In the genomic region with DNA sequence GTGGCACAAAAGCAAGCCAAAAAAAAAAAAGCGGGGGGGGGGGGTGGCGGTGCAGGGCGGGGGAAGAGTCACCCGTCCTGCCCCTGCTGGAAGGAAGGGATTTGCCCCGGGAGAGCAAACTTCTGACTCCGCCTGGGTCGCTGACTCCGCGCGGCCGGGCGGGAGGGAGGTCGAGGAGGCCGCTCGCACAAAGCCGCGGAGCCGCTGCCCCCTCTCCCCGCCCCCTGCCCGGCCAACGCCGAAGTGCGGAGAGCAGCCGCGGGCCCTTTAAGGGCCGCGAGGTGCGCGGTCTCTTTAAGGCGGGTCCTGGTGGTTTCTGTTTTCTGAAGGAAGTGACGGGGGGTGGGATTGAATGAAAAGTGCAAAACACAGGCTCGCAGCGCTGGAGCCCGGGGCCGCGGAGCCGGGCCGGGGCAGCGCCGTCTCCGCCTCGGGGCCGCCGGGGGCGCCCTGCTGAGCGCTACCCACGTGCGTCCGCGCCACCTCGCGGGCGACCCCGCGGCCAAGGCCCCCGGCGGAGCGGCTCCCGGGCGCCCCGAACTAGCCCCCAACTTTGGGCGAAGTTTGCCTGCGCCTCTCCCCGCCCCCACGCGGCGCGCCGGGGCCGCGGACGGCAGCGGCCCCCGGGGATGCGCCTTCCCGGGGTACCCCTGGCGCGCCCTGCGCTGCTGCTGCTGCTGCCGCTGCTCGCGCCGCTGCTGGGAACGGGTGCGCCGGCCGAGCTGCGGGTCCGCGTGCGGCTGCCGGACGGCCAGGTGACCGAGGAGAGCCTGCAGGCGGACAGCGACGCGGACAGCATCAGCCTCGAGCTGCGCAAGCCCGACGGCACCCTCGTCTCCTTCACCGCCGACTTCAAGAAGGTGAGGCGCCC, we compare ENCODE assay signal across 8 cellular contexts. TPM values are rescaled to one million over a fixed set of nuclear protein-coding genes. Genes with fewer than 3 reads are reported as not detected.
DNase-seq lines count a peak whose midpoint lies in the region; ATAC-seq, FAIRE-seq and TF ChIP-seq lines count a peak whose summit lies in the region.

OAF (plus strand) TSS at position 382 of the 871 bp plus-strand sequence; CDS start at position 630, 248 bp downstream.

- DNase-seq in AG09319 (ENCODE audit: extremely low read depth, low read depth) = peak; percentile 61
- DNase-seq in RCC 7860 (ENCODE audit: low spot score) = peak; percentile 50
- DNase-seq in activated gamma-delta T cell treated with anti-CD3 and anti-CD28 coated beads, Interleukin-2, amount 50 U/mL, for 16 hours (ENCODE audit: low read depth) = peak; percentile 27
- DNase-seq in foreskin melanocyte = peak; percentile 78
- peak; percentile 81 for DNase-seq in neuronal stem cell (ENCODE audit: low spot score)

- no peak within 1 kb of the TSS for H2BK120ac ChIP-seq in neuronal stem cell (ENCODE audit: low read depth, low read length)

- H3K23ac ChIP-seq in neuronal stem cell (ENCODE audit: low read depth, low read length, poor library complexity) = peak within 1 kb of the TSS; percentile 34

- peak within 1 kb of the TSS; percentile 77 for H3K4me2 ChIP-seq in neuronal stem cell (ENCODE audit: insufficient read depth, low read length, poor library complexity, severe bottlenecking)

- H3K27me3 ChIP-seq in neuronal stem cell (ENCODE audit: control insufficient read depth in 3 of 3, insufficient read depth in 3 of 3, low read depth in 1 of 3, low read length in 3 of 3) (peaks cover 3 to 65% (median 6%) of the 10 kb centered on the region in 3 experiments), subcutaneous abdominal adipose tissue (ENCODE audit: control insufficient read depth in 5 of 5, insufficient read depth in 4 of 5, low read length in 5 of 5) (peaks cover 0 to 3% (median 0%) of the 10 kb centered on the region in 5 donors)

- H3K79me1 ChIP-seq in neuronal stem cell (ENCODE audit: low read depth, low read length) = no peaks in the 10 kb centered on the region

- H3K9ac ChIP-seq in neuronal stem cell (ENCODE audit: low read depth, low read length, poor library complexity) (peak within 1 kb of the TSS; percentile 71), subcutaneous abdominal adipose tissue (ENCODE audit: low read length in 5 of 5) (peak within 1 kb of the TSS; percentile 30 to 82 (median 76))

- no peak within 1 kb of the TSS for H2BK12ac ChIP-seq in neuronal stem cell (ENCODE audit: low read length)

- peak within 1 kb of the TSS; percentile 95 for H2AFZ ChIP-seq in neuronal stem cell (ENCODE audit: low read length)

- H3K4me3 ChIP-seq in neuronal stem cell (ENCODE audit: low read length in 2 of 2) (peak within 1 kb of the TSS; percentile 77 to 83), subcutaneous abdominal adipose tissue (ENCODE audit: low read depth in 1 of 5, low read length in 5 of 5) (peak within 1 kb of the TSS; percentile 67 to 85 (median 80))

- no peak within 1 kb of the TSS for H2BK15ac ChIP-seq in neuronal stem cell (ENCODE audit: low read length)

- no peak for FAIRE-seq in RCC 7860 (lab: Jason Lieb, UNC)

- no peak within 1 kb of the TSS for H2BK5ac ChIP-seq in neuronal stem cell (ENCODE audit: low read length)

- WGBS in neuronal stem cell (ENCODE audit: extremely low coverage in 2 of 2, insufficient read length in 2 of 2, insufficient replicate concordance in 1 of 2), 2 donors = no CpG with 5 or more reads among the region's 106 CpGs

- no peak within 1 kb of the TSS for H4K8ac ChIP-seq in neuronal stem cell (ENCODE audit: low read depth, low read length)

- H3K36me3 ChIP-seq in neuronal stem cell (replicated peaks in 1 of 2; ENCODE audit: control insufficient read depth in 2 of 2, insufficient read depth in 2 of 2, low read length in 2 of 2) (peaks cover 0 to 5% of the 10 kb centered on the region in 2 donors), subcutaneous abdominal adipose tissue (ENCODE audit: control insufficient read depth in 5 of 5, insufficient read depth in 5 of 5, low read length in 5 of 5) (peaks cover 0 to 7% (median 3%) of the 10 kb centered on the region in 5 donors)

- H3K18ac ChIP-seq in neuronal stem cell (ENCODE audit: low read length) = peak within 1 kb of the TSS; percentile 89

- TF ChIP-seq CTCF in AG09319 (IDR thresholded peaks at IDR 0.05; ENCODE audit: low read depth, low read length) = no peak

- H3K4ac ChIP-seq in neuronal stem cell (ENCODE audit: low read length) = no peak within 1 kb of the TSS

- H3K4me1 ChIP-seq in neuronal stem cell (ENCODE audit: control insufficient read depth in 2 of 2, insufficient read depth in 1 of 2, low read depth in 1 of 2, low read length in 2 of 2) = peaks cover 15 to 28% of the 10 kb centered on the region in 2 donors
- H3K4me1 ChIP-seq in subcutaneous abdominal adipose tissue (ENCODE audit: control insufficient read depth in 5 of 5, insufficient read depth in 5 of 5, low read length in 5 of 5) = peaks cover 11 to 71% (median 65%) of the 10 kb centered on the region in 5 donors

- no peaks in the 10 kb centered on the region for H3K9me3 ChIP-seq in neuronal stem cell (replicated peaks in 1 of 2; ENCODE audit: control insufficient read depth in 2 of 2, insufficient read depth in 1 of 2, low read depth in 1 of 2, low read length in 2 of 2)
- H3K9me3 ChIP-seq in subcutaneous abdominal adipose tissue (ENCODE audit: control insufficient read depth in 5 of 5, low read length in 5 of 5) = no peaks in the 10 kb centered on the region

- no peak within 1 kb of the TSS for H3K14ac ChIP-seq in neuronal stem cell (ENCODE audit: low read length)

- ATAC-seq in GM19043 (IDR thresholded peaks at IDR 0.05; ENCODE audit: low read depth, unreplicated experiment) (peak; percentile 75), HG03439 (IDR thresholded peaks at IDR 0.05; ENCODE audit: unreplicated experiment) (peak; percentile 74)

- no peak within 1 kb of the TSS for H4K91ac ChIP-seq in neuronal stem cell (ENCODE audit: low read depth, low read length, poor library complexity)

- H3K27ac ChIP-seq in neuronal stem cell (replicated peaks; ENCODE audit: low read length) = no peak within 1 kb of the TSS
- peak within 1 kb of the TSS; percentile 84 for H3K27ac ChIP-seq in subcutaneous abdominal adipose tissue (ENCODE audit: low read depth, low read length)

- no peak within 1 kb of the TSS for H2AK5ac ChIP-seq in neuronal stem cell (ENCODE audit: low read depth, low read length)

RNA-seq across cellular contexts. Expression of gene OAF, which starts in this region (rescaled TPM):
- 2.1 TPM for polyA plus RNA-seq in neuronal stem cell (2013, experiment 1 of 2)
- 2.0 TPM for polyA plus RNA-seq in neuronal stem cell (2013, experiment 2 of 2)

Comparison
In these comparisons a context has a peak if more than half of its experiments do, and no peak if none do; other contexts are left out.
1. DNase-seq: peak in every context shown above with its lines; median percentile 81 in neuronal stem cell; 78 in foreskin melanocyte; 61 in AG09319; 50 in RCC 7860; 27 in activated gamma-delta T cell treated with anti-CD3 and anti-CD28 coated beads, Interleukin-2, amount 50 U/mL, for 16 hours.